Comparison of ENCODE assay signal across 33 cellular contexts in the genomic region with DNA sequence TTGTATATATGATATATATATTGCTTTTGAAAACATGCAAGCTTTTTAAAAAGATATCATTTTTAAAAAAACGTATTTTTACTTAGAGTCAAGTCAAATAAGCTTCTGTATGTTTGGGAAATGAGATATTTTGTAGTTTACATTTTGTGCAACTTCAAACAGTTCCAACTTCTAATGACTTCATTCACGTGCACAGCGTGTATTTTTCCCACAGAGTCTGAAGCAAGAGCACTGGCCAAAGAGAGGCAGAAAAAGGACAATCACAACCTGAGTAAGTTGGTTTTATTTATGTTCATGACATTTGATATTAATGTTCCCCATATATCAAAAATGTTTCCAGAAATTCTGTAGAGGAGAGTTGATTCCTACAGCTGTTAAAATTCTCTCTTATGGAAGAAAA. TPM values are rescaled to one million over a fixed set of nuclear protein-coding genes. Genes with fewer than 3 reads are reported as not detected.
"Had no signal": no experiment of that assay in that cellular context is flagged by ENCODE, and none has a peak within 500 bp of the region (broad histone marks: within the 10 kb centered on the region; RNA-seq: fewer than 3 reads in every experiment).

No MANE protein-coding gene starts in this region.

- H3K36me3 ChIP-seq: colonic mucosa had no signal

- H3K9me3 ChIP-seq: colonic mucosa, esophagus muscularis mucosa, esophagus squamous epithelium, gastrocnemius medialis, gastroesophageal sphincter, heart left ventricle, heart right ventricle had no signal

- H3K4me3 ChIP-seq: colonic mucosa, coronary artery, dorsolateral prefrontal cortex, esophagus muscularis mucosa, esophagus squamous epithelium, gastrocnemius medialis, gastroesophageal sphincter, heart left ventricle, heart right ventricle had no signal

- H3K27ac ChIP-seq: colonic mucosa, coronary artery, dorsolateral prefrontal cortex, epithelial cell of prostate, esophagus muscularis mucosa, esophagus squamous epithelium, foreskin keratinocyte, gastrocnemius medialis, gastroesophageal sphincter, heart left ventricle, heart right ventricle had no signal

- H3K27me3 ChIP-seq: colonic mucosa, dorsolateral prefrontal cortex, esophagus muscularis mucosa, esophagus squamous epithelium, foreskin keratinocyte, gastrocnemius medialis, gastroesophageal sphincter, heart left ventricle, heart right ventricle had no signal

- DNase-seq: colonic mucosa; cortex of kidney; dermis blood vessel endothelial cell; dorsolateral prefrontal cortex; effector CD4-positive, alpha-beta T cell; effector CD8-positive, alpha-beta T cell; effector memory CD4-positive, alpha-beta T cell; effector memory CD8-positive, alpha-beta T cell; endodermal cell; erythroblast; esophagus squamous epithelium; foreskin fibroblast; foreskin keratinocyte; foreskin melanocyte; gastrocnemius medialis; glutamatergic neuron; head of caudate nucleus; heart left ventricle; heart right ventricle had no signal

- H3K4me1 ChIP-seq: colonic mucosa, esophagus squamous epithelium, foreskin keratinocyte, gastrocnemius medialis had no signal

- FAIRE-seq: colon, endometrium, frontal cortex had no signal

- ATAC-seq: effector memory CD8-positive, alpha-beta T cell; esophagus mucosa; foreskin keratinocyte; gastrocnemius medialis; gastroesophageal sphincter; heart left ventricle; heart right ventricle had no signal

RNA-seq across cellular contexts. Expression of gene SAMMSON, which starts 47.9 kb away (rescaled TPM):
- total RNA-seq: colonic mucosa, dermis blood vessel endothelial cell, dermis microvascular lymphatic vessel endothelial cell, endothelial cell of umbilical vein, epithelial cell of proximal tubule, esophagus mucosa, fibroblast of villous mesenchyme, foreskin keratinocyte, frontal cortex, gastrocnemius medialis, glomerular endothelial cell, heart left ventricle had no signal
- polyA plus RNA-seq: endothelial cell of umbilical vein, fibroblast of lung, foreskin keratinocyte, heart left ventricle, heart right ventricle had no signal
